In the genomic region with DNA sequence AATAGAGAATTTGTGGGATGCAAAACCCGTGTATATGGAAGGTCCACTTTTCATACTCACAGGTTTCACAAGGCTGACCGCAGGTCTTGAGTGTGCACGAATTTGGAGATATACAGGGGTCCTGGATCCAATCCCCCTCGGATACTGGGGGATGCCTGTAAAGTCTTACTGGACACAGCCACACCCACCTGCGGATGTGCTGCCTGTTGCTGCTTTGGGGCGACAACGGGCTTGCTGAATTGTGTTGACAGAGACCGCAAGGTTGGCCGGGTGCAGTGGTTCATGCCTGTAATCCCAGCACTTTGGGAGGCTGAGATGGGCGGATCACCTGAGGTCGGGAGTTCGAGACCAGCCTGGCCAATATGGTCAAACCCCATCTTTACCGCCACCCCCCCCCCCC, we compare ENCODE assay signal across 29 cellular contexts. TPM values are rescaled to one million over a fixed set of nuclear protein-coding genes. Genes with fewer than 3 reads are reported as not detected.
"Had no signal": no experiment of that assay in that cellular context is flagged by ENCODE, and none has a peak within 500 bp of the region (broad histone marks: within the 10 kb centered on the region; RNA-seq: fewer than 3 reads in every experiment).

No MANE protein-coding gene starts in this region.

- H3K27ac Mint-ChIP-seq: dendritic cell treated with granulocyte-macrophage colony-stimulating factor and Interleukin-4, amounts not matched to agents 40 ng/mL and 50 ng/mL, for 4 days; effector memory CD8-positive, alpha-beta T cell had no signal

- H3K27ac ChIP-seq: colonic mucosa, coronary artery, epithelial cell of prostate, esophagus muscularis mucosa, esophagus squamous epithelium, foreskin keratinocyte, gastrocnemius medialis, gastroesophageal sphincter, heart left ventricle, heart right ventricle had no signal

- H3K9me3 ChIP-seq: colonic mucosa, esophagus muscularis mucosa, esophagus squamous epithelium, gastrocnemius medialis, gastroesophageal sphincter, heart left ventricle, heart right ventricle had no signal

- H3K4me3 ChIP-seq: colonic mucosa, coronary artery, esophagus muscularis mucosa, esophagus squamous epithelium, gastrocnemius medialis, gastroesophageal sphincter, heart left ventricle, heart right ventricle had no signal

- ATAC-seq: effector memory CD8-positive, alpha-beta T cell; esophagus mucosa; foreskin keratinocyte; gastrocnemius medialis; gastroesophageal sphincter; heart left ventricle; heart right ventricle had no signal

- H3K4me3 Mint-ChIP-seq: dendritic cell treated with granulocyte-macrophage colony-stimulating factor and Interleukin-4, amounts not matched to agents 40 ng/mL and 50 ng/mL, for 4 days; effector memory CD8-positive, alpha-beta T cell had no signal

- H3K27me3 ChIP-seq: colonic mucosa, esophagus muscularis mucosa, esophagus squamous epithelium, foreskin keratinocyte, gastrocnemius medialis, heart left ventricle, heart right ventricle had no signal

- DNase-seq: colonic mucosa; cortex of kidney; dermis blood vessel endothelial cell; effector CD4-positive, alpha-beta T cell; effector CD8-positive, alpha-beta T cell; effector memory CD4-positive, alpha-beta T cell; effector memory CD8-positive, alpha-beta T cell; erythroblast; esophagus squamous epithelium; foreskin fibroblast; foreskin keratinocyte; foreskin melanocyte; gastrocnemius medialis; glutamatergic neuron; head of caudate nucleus; heart left ventricle; heart right ventricle had no signal

- H3K36me3 ChIP-seq: colonic mucosa, esophagus muscularis mucosa, esophagus squamous epithelium, gastrocnemius medialis, gastroesophageal sphincter, heart left ventricle, heart right ventricle had no signal

- H3K4me1 ChIP-seq: colonic mucosa, foreskin keratinocyte, gastrocnemius medialis had no signal

- H3K9me3 Mint-ChIP-seq: dendritic cell treated with granulocyte-macrophage colony-stimulating factor and Interleukin-4, amounts not matched to agents 40 ng/mL and 50 ng/mL, for 4 days; effector memory CD8-positive, alpha-beta T cell had no signal

- H3K27me3 Mint-ChIP-seq: dendritic cell treated with granulocyte-macrophage colony-stimulating factor and Interleukin-4, amounts not matched to agents 40 ng/mL and 50 ng/mL, for 4 days; effector memory CD8-positive, alpha-beta T cell had no signal

RNA-seq across cellular contexts. Expression of gene SSTR2, which starts 21.5 kb away (rescaled TPM):
- total RNA-seq: dermis blood vessel endothelial cell, dermis microvascular lymphatic vessel endothelial cell, endothelial cell of umbilical vein, epithelial cell of proximal tubule, esophagus mucosa, fibroblast of lung, fibroblast of villous mesenchyme, foreskin keratinocyte, glomerular endothelial cell had no signal
- polyA plus RNA-seq: fibroblast of lung, foreskin keratinocyte had no signal
